11 cellular contexts compared by ENCODE assay signal in the genomic region with DNA sequence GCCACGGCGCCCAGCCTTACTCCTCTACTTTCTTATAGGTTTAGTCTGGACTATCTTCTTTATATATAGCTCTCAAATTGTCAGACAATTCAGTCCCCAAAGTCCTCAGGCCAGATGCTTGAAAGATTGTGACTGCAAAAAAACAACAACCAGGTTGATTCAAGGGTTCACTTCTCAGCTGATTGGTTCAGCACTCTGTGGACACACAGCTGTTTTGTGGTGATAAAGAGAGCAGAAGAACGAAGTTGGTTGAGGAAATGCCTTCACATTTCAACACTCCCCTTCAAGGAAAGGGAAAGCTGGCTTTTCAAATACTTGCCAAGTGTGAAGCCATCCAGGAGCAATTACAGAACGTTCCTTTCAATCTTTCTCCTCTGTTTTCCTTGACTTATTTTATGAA.
DNase-seq lines count a peak whose midpoint lies in the region; TF ChIP-seq lines count a peak whose summit lies in the region.
"Had no signal": no experiment of that assay in that cellular context is flagged by ENCODE, and none has a peak within 500 bp of the region (broad histone marks: within the 10 kb centered on the region; RNA-seq: fewer than 3 reads in every experiment).

No MANE protein-coding gene starts in this region.

- H3F3A ChIP-seq in Loucy (ENCODE audit: low read depth) = peaks cover 3% of the 10 kb centered on the region; the same call in 1 of the 2 replicates

- intact Hi-C loops in transverse colon (cut with DNase I; ENCODE audit: low total_unique reads) = no loop called here

- H3K4me2 ChIP-seq in Loucy (ENCODE audit: low read depth, low read length, poor library complexity, severe bottlenecking) = peak overlapping the region; percentile 46

- H3K27ac ChIP-seq in transverse colon = peak overlapping the region; percentile 62 to 66 (median 66)
- H3K27ac ChIP-seq: heart right ventricle had no signal

- 40 to 42% methylated on average over 4 of the region's 4 CpGs for WGBS in transverse colon (ENCODE audit: low coverage in 1 of 2), 2 donors

- H3K4me1 ChIP-seq in Loucy (ENCODE audit: insufficient read depth, low read length, poor library complexity, severe bottlenecking) (peaks cover 40% of the 10 kb centered on the region), transverse colon (peaks cover 0 to 45% (median 27%) of the 10 kb centered on the region in 4 donors)

- H4K20me1 ChIP-seq in Loucy (ENCODE audit: insufficient read depth, low read length, poor library complexity, severe bottlenecking) = no peaks in the 10 kb centered on the region

- H3K4me3 ChIP-seq in Loucy (ENCODE audit: low read length, poor library complexity, severe bottlenecking) (no peak overlapping the region), transverse colon (no peak overlapping the region)
- H3K4me3 ChIP-seq: heart right ventricle had no signal

- peak overlapping the region; percentile 15 for H3K9ac ChIP-seq in Loucy (ENCODE audit: low read depth, low read length, poor library complexity, severe bottlenecking)

- no peak for TF ChIP-seq EP300 in transverse colon (IDR thresholded peaks at IDR 0.05; ENCODE audit: low read depth)

- H3K79me2 ChIP-seq in Loucy (ENCODE audit: insufficient read depth, low read length) = no peaks in the 10 kb centered on the region

- no peak overlapping the region for H2AFZ ChIP-seq in Loucy (ENCODE audit: low read length)

- H3K36me3 ChIP-seq in Loucy (ENCODE audit: insufficient read depth, low read length) = no peaks in the 10 kb centered on the region
- H3K36me3 ChIP-seq in transverse colon = no peaks in the 10 kb centered on the region
- H3K36me3 ChIP-seq: heart right ventricle had no signal

- DNase-seq in astrocyte of the hippocampus (ENCODE audit: low read depth, low spot score) (peak; percentile 52), iris pigment epithelial cell (ENCODE audit: low read depth) (peak; percentile 81), transverse colon (no peak), HEK293T (ENCODE audit: extremely low spot score) (no peak), GM19238 (ENCODE audit: insufficient read length, low spot score) (no peak), epidermal melanocyte (ENCODE audit: insufficient read length, low spot score) (no peak)
- DNase-seq: activated CD4-positive, alpha-beta T cell treated with anti-CD3 and anti-CD28 coated beads for 48 hours; activated naive CD4-positive, alpha-beta T cell; heart right ventricle; NCI-H526 had no signal

- no peaks in the 10 kb centered on the region for H3K9me2 ChIP-seq in Loucy (replicated peaks; ENCODE audit: low read depth, low read length)

- no peak for TF ChIP-seq POLR2A in transverse colon (IDR thresholded peaks at IDR 0.05)

- no peaks in the 10 kb centered on the region for H3K27me3 ChIP-seq in Loucy (ENCODE audit: insufficient read depth, low read length, poor library complexity, severe bottlenecking)
- H3K27me3 ChIP-seq in transverse colon = no peaks in the 10 kb centered on the region
- H3K27me3 ChIP-seq: heart right ventricle had no signal

- no peaks in the 10 kb centered on the region for H3K9me3 ChIP-seq in Loucy (ENCODE audit: insufficient read depth, low read depth, low read length)
- H3K9me3 ChIP-seq in transverse colon = no peaks in the 10 kb centered on the region
- H3K9me3 ChIP-seq: heart right ventricle had no signal

- in situ Hi-C loops in transverse colon (cut with MboI; ENCODE audit: low pct_ligation_motif_present in 1 of 4, low pct_unique_long_range_greater_than_20kb in 1 of 4, low sequenced_read_pairs in 3 of 4) = no loop called here

- CTCF ChIA-PET in HEK293T (lab: Yijun Ruan, JAX) = no interaction called here

- POLR2A ChIA-PET in HEK293T (lab: Yijun Ruan, JAX) = interaction anchor here (0.8 kb wide), 1 partner anchor 13 kb away, joined by 3 read pairs; no protein-coding TSS in a partner anchor

- no peak for TF ChIP-seq CTCF in Loucy (conservative IDR thresholded peaks at IDR 0.05; ENCODE audit: low read length)
- no peak for TF ChIP-seq CTCF in transverse colon (IDR thresholded peaks at IDR 0.05)

TF ChIP-seq in HEK293T, 16 proteins besides CTCF, POLR2A, EP300 and RAD21:
- TF ChIP-seq ELF4 (IDR thresholded peaks at IDR 0.05) = no peak
- no peak for TF ChIP-seq L3MBTL2 (conservative IDR thresholded peaks at IDR 0.05)
- TF ChIP-seq FOXA1 (IDR thresholded peaks at IDR 0.05) = no peak
- no peak for TF ChIP-seq NFRKB (IDR thresholded peaks at IDR 0.05)
- TF ChIP-seq FOXK2 (IDR thresholded peaks at IDR 0.05) = no peak
- TF ChIP-seq LEF1 (IDR thresholded peaks at IDR 0.05; ENCODE audit: borderline replicate concordance) = no peak
- TF ChIP-seq CTBP1 (IDR thresholded peaks at IDR 0.05; ENCODE audit: borderline replicate concordance) = no peak
- no peak for TF ChIP-seq BHLHE40 (IDR thresholded peaks at IDR 0.05; ENCODE audit: borderline replicate concordance)
- no peak for TF ChIP-seq ARNT (IDR thresholded peaks at IDR 0.05)
- TF ChIP-seq SUZ12 (IDR thresholded peaks at IDR 0.05) = no peak

Comparison
In these comparisons a context has a peak if more than half of its experiments do, and no peak if none do; other contexts are left out.
1. DNase-seq: peak in astrocyte of the hippocampus (single experiment) and iris pigment epithelial cell (single experiment); none in transverse colon (single experiment), HEK293T (single experiment), GM19238 (single experiment) and epidermal melanocyte (single experiment).